In genomic region chr22:31660860-31661341, GRCh38 we compare ENCODE assay signal across 8 cellular contexts. TPM values are rescaled to one million over a fixed set of nuclear protein-coding genes. Genes with fewer than 3 reads are reported as not detected.
DNase-seq lines count a peak whose midpoint lies in the region; ATAC-seq and TF ChIP-seq lines count a peak whose summit lies in the region.
"Not testable (repeated sequence)": the region's sequence is repeated elsewhere in the genome, so short reads cannot be mapped to it uniquely, and the experiment has no call there.

No MANE protein-coding gene starts in this region.

- H3K27me3 Mint-ChIP-seq in osteocyte (ENCODE audit: unreplicated experiment) = not testable (repeated sequence)

- DNase-seq in Caki2 (ENCODE audit: low read depth) (peak; percentile 81), RKO (ENCODE audit: low spot score) (peak; percentile 92)
- DNase-seq in activated CD8-positive, alpha-beta memory T cell treated with anti-CD3 and anti-CD28 coated beads, Interleukin-2, amount 50 U/mL, for 48 hours = peak; percentile 77
- not testable (repeated sequence) for DNase-seq in coronary artery (ENCODE audit: low spot score); osteocyte (ENCODE audit: extremely low spot score, unreplicated experiment)

- H3K4me3 Mint-ChIP-seq in osteocyte (ENCODE audit: unreplicated experiment) = peak overlapping the region; percentile 99

- not testable (repeated sequence) for H3K36me3 Mint-ChIP-seq in osteocyte (ENCODE audit: unreplicated experiment)

- not testable (repeated sequence) for H3K36me3 ChIP-seq in subcutaneous abdominal adipose tissue (ENCODE audit: control insufficient read depth in 5 of 5, insufficient read depth in 5 of 5, low read length in 5 of 5)

- H3K9me3 Mint-ChIP-seq in osteocyte (ENCODE audit: unreplicated experiment) = not testable (repeated sequence)

- H3K9me3 ChIP-seq in subcutaneous abdominal adipose tissue (ENCODE audit: control insufficient read depth in 5 of 5, low read length in 5 of 5) = not testable (repeated sequence)

- ATAC-seq in HG03135 (IDR thresholded peaks at IDR 0.05; ENCODE audit: unreplicated experiment) = peak; percentile 15

- H3K27ac ChIP-seq in coronary artery = not testable (repeated sequence)
- peak overlapping the region; percentile 77 for H3K27ac ChIP-seq in subcutaneous abdominal adipose tissue (ENCODE audit: low read depth, low read length)

- H3K9ac ChIP-seq in subcutaneous abdominal adipose tissue (ENCODE audit: low read length in 5 of 5) = peak overlapping the region; percentile 81 to 94 (median 85)

- peaks cover 21% of the 10 kb centered on the region for H3K4me1 Mint-ChIP-seq in osteocyte (ENCODE audit: unreplicated experiment)

- not testable (repeated sequence) for H3K27me3 ChIP-seq in subcutaneous abdominal adipose tissue (ENCODE audit: control insufficient read depth in 5 of 5, insufficient read depth in 4 of 5, low read length in 5 of 5)

- in situ Hi-C loops in Caki2 (cut with HindIII; ENCODE audit: low pct_unique_long_range_greater_than_20kb, low sequenced_read_pairs) = not testable (repeated sequence)

- peak overlapping the region; percentile 92 for H3K4me3 ChIP-seq in coronary artery
- H3K4me3 ChIP-seq in iPS-11a (ENCODE audit: low read depth, low read length) = peak overlapping the region; percentile 100
- peak overlapping the region; percentile 95 to 100 (median 99) for H3K4me3 ChIP-seq in subcutaneous abdominal adipose tissue (ENCODE audit: low read depth in 1 of 5, low read length in 5 of 5)

- TF ChIP-seq CTCF in coronary artery (IDR thresholded peaks at IDR 0.05); osteocyte (IDR thresholded peaks at IDR 0.05): not testable (repeated sequence)

- H3K27ac Mint-ChIP-seq in osteocyte (ENCODE audit: unreplicated experiment) = peak overlapping the region; percentile 88

- peaks cover 7 to 20% (median 18%) of the 10 kb centered on the region in 5 donors for H3K4me1 ChIP-seq in subcutaneous abdominal adipose tissue (ENCODE audit: control insufficient read depth in 5 of 5, insufficient read depth in 5 of 5, low read length in 5 of 5)

RNA-seq across cellular contexts. Expression of gene PISD, which starts 1.1 kb away (rescaled TPM):
- total RNA-seq in Caki2 (2014; rRNA removed; shearing (Covaris generic); ENCODE audit: low replicate concordance) = 74.7 and 91.5 TPM in 2 replicates
- 32.9 and 36.2 TPM in 2 replicates for total RNA-seq in osteocyte
